Comparison of ENCODE assay signal across 20 cellular contexts in the genomic region with DNA sequence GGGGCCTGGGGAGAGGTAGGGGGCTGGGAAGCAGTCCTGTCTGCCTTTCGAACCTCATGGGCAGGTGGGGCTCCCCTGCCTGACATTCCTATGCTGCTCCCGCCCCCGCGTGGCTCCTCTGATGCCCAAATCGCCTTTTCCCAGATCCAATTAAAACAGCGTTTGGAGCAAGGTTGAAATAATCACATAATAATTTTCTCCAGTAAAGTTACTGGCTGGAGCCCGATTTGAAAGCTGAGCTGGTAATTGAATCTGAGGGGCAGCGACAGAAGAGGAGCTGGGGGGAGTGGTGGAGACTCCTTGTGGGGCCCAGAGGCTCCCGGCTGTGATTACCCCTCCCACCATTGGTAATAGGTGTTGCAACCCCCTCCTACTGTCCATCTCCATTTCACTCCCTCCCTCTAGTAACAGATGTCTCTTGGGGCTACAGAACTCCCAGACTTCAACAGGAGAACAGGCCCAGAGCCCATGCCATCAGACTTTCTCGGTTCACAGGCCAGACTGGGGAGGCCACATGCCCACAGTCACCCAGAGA. TPM values are rescaled to one million over a fixed set of nuclear protein-coding genes. Genes with fewer than 3 reads are reported as not detected.
A peak's percentile ranks its signal among the peaks of the same experiment; 100 is the strongest.
DNase-seq lines count a peak whose midpoint lies in the region; ATAC-seq and TF ChIP-seq lines count a peak whose summit lies in the region.
"Had no signal": no experiment of that assay in that cellular context is flagged by ENCODE, and none has a peak within 500 bp of the region (broad histone marks: within the 10 kb centered on the region; RNA-seq: fewer than 3 reads in every experiment).

No MANE protein-coding gene starts in this region.

- TF ChIP-seq CTCF in mesothelial cell of epicardium (IDR thresholded peaks at IDR 0.05; ENCODE audit: unreplicated experiment) = no peak
- no peak for TF ChIP-seq CTCF in upper lobe of right lung (IDR thresholded peaks at IDR 0.05)

- no peaks in the 10 kb centered on the region for H3K9me3 ChIP-seq in T-helper 17 cell (ENCODE audit: control insufficient read depth, low read length, poor library complexity, severe bottlenecking)
- no peaks in the 10 kb centered on the region for H3K9me3 ChIP-seq in upper lobe of right lung
- H3K9me3 ChIP-seq: BLaER1, prostate gland, tibial nerve had no signal

- no peaks in the 10 kb centered on the region for H3K9me3 Mint-ChIP-seq in mesothelial cell of epicardium
- H3K9me3 Mint-ChIP-seq in activated T-cell treated with anti-CD3 and anti-CD28 coated beads, Interleukin-2, amount 50 U/mL, for 24 hours = no peaks in the 10 kb centered on the region
- H3K9me3 Mint-ChIP-seq: activated naive CD4-positive, alpha-beta T cell treated with anti-CD3 and anti-CD28 coated beads, Interleukin-2, amount 50 U/mL, for 72 hours; brain; stimulated activated naive B cell treated with anti-CD40 and anti-IgM and Interleukin-4, amounts not matched to agents 10 μg/mL and 1 μg/mL and 100 μg/mL, for 72 hours had no signal

- ATAC-seq in T-helper 17 cell (no peak), upper lobe of right lung (no peak), HG03045 (IDR thresholded peaks at IDR 0.05; ENCODE audit: unreplicated experiment) (no peak)
- ATAC-seq: activated naive CD4-positive, alpha-beta T cell treated with anti-CD3 and anti-CD28 coated beads, Interleukin-2, amount 50 U/mL, for 72 hours; K562; left ventricle myocardium superior; stimulated activated naive B cell treated with anti-CD40 and anti-IgM and Interleukin-4, amounts not matched to agents 10 μg/mL and 1 μg/mL and 100 μg/mL, for 72 hours had no signal

- no peaks in the 10 kb centered on the region for H3K4me1 ChIP-seq in upper lobe of right lung
- H3K4me1 ChIP-seq: prostate gland, tibial nerve had no signal

- peak overlapping the region; percentile 75 for H3K27ac Mint-ChIP-seq in T-helper 17 cell
- H3K27ac Mint-ChIP-seq in mesothelial cell of epicardium = peak overlapping the region; percentile 54
- no peak overlapping the region for H3K27ac Mint-ChIP-seq in activated T-cell treated with anti-CD3 and anti-CD28 coated beads, Interleukin-2, amount 50 U/mL, for 24 hours
- H3K27ac Mint-ChIP-seq: stimulated activated naive B cell treated with anti-CD40 and anti-IgM and Interleukin-4, amounts not matched to agents 10 μg/mL and 1 μg/mL and 100 μg/mL, for 72 hours had no signal

- no peak for TF ChIP-seq EP300 in Ishikawa (IDR thresholded peaks at IDR 0.05; ENCODE audit: borderline replicate concordance)

- H3K36me3 ChIP-seq in upper lobe of right lung = no peaks in the 10 kb centered on the region
- H3K36me3 ChIP-seq: BLaER1, prostate gland, tibial nerve had no signal

- H3K4me1 Mint-ChIP-seq in T-helper 17 cell = peaks cover 9% of the 10 kb centered on the region
- peaks cover 22% of the 10 kb centered on the region for H3K4me1 Mint-ChIP-seq in mesothelial cell of epicardium
- H3K4me1 Mint-ChIP-seq in activated T-cell treated with anti-CD3 and anti-CD28 coated beads, Interleukin-2, amount 50 U/mL, for 24 hours (ENCODE audit: low read depth) = no peaks in the 10 kb centered on the region
- H3K4me1 Mint-ChIP-seq: stimulated activated naive B cell treated with anti-CD40 and anti-IgM and Interleukin-4, amounts not matched to agents 10 μg/mL and 1 μg/mL and 100 μg/mL, for 72 hours had no signal

- peak; percentile 50 for TF ChIP-seq RAD21 in Ishikawa (IDR thresholded peaks at IDR 0.05; ENCODE audit: low read depth)

- H3K27me3 Mint-ChIP-seq in T-helper 17 cell (peaks cover 55% of the 10 kb centered on the region), mesothelial cell of epicardium (ENCODE audit: low read depth) (peaks cover 14% of the 10 kb centered on the region)
- H3K27me3 Mint-ChIP-seq in activated T-cell treated with anti-CD3 and anti-CD28 coated beads, Interleukin-2, amount 50 U/mL, for 24 hours = peaks cover 25% of the 10 kb centered on the region

- DNase-seq in ELF-1 (ENCODE audit: low read depth, low spot score) = peak; percentile 14
- DNase-seq in T-helper 17 cell = no peak
- no peak for DNase-seq in mesothelial cell of epicardium (ENCODE audit: low spot score in 2 of 2, unreplicated experiment in 2 of 2)
- no peak for DNase-seq in upper lobe of right lung
- no peak for DNase-seq in activated T-cell treated with anti-CD3 and anti-CD28 coated beads, Interleukin-2, amount 50 U/mL, for 24 hours
- DNase-seq in caudate nucleus (lab: John Stamatoyannopoulos, UW) = no peak
- DNase-seq: activated CD4-positive, alpha-beta T cell treated with anti-CD3 and anti-CD28 coated beads for 48 hours; DMS153; hippocampal formation; left ventricle myocardium superior; OCI-M1; stimulated activated naive B cell treated with anti-CD40 and anti-IgM and Interleukin-4, amounts not matched to agents 10 μg/mL and 1 μg/mL and 100 μg/mL, for 72 hours had no signal

- H3K4me3 Mint-ChIP-seq in T-helper 17 cell (no peak overlapping the region), mesothelial cell of epicardium (no peak overlapping the region)
- H3K4me3 Mint-ChIP-seq in activated T-cell treated with anti-CD3 and anti-CD28 coated beads, Interleukin-2, amount 50 U/mL, for 24 hours = no peak overlapping the region
- H3K4me3 Mint-ChIP-seq: stimulated activated naive B cell treated with anti-CD40 and anti-IgM and Interleukin-4, amounts not matched to agents 10 μg/mL and 1 μg/mL and 100 μg/mL, for 72 hours had no signal

- H3K27ac ChIP-seq in upper lobe of right lung = no peak overlapping the region
- H3K27ac ChIP-seq in caudate nucleus (ENCODE audit: low read depth, low read length) = no peak overlapping the region
- H3K27ac ChIP-seq: BLaER1, prostate gland, tibial nerve had no signal

- no peaks in the 10 kb centered on the region for H3K27me3 ChIP-seq in upper lobe of right lung
- H3K27me3 ChIP-seq: BLaER1, tibial nerve had no signal

- H3K36me3 Mint-ChIP-seq in T-helper 17 cell (ENCODE audit: low read depth) (peaks cover 8% of the 10 kb centered on the region), mesothelial cell of epicardium (no peaks in the 10 kb centered on the region)
- no peaks in the 10 kb centered on the region for H3K36me3 Mint-ChIP-seq in activated T-cell treated with anti-CD3 and anti-CD28 coated beads, Interleukin-2, amount 50 U/mL, for 24 hours (ENCODE audit: low read depth)
- H3K36me3 Mint-ChIP-seq: activated naive CD4-positive, alpha-beta T cell treated with anti-CD3 and anti-CD28 coated beads, Interleukin-2, amount 50 U/mL, for 72 hours; stimulated activated naive B cell treated with anti-CD40 and anti-IgM and Interleukin-4, amounts not matched to agents 10 μg/mL and 1 μg/mL and 100 μg/mL, for 72 hours had no signal

- no peak overlapping the region for H3K4me3 ChIP-seq in upper lobe of right lung
- H3K4me3 ChIP-seq: BLaER1, K562, prostate gland, tibial nerve had no signal

- intact Hi-C loops in upper lobe of right lung (cut with DNase I) = no loop called here

TF ChIP-seq in Ishikawa, 13 proteins besides CTCF, POLR2A, EP300 and RAD21:
- TF ChIP-seq CEBPB (IDR thresholded peaks at IDR 0.05) (peak; percentile 9; the same call in 1 of the 2 replicates), EGR1 (IDR thresholded peaks at IDR 0.05) (peak; percentile 61; the same call in 1 of the 2 replicates), NFIC (IDR thresholded peaks at IDR 0.05) (no peak), TCF12 (IDR thresholded peaks at IDR 0.05; ENCODE audit: low read depth) (no peak)
- TF ChIP-seq, protein P1, sequence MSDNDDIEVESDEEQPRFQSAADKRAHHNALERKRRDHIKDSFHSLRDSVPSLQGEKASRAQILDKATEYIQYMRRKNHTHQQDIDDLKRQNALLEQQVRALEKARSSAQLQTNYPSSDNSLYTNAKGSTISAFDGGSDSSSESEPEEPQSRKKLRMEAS (IDR thresholded peaks at IDR 0.05) = no peak

RNA-seq across cellular contexts. Expression of gene C1QL1, which starts 38.9 kb away (rescaled TPM):
- total RNA-seq in T-helper 17 cell = not detected
- 2.2 to 3.1 TPM (median 3.0 TPM) in 3 replicates for total RNA-seq in mesothelial cell of epicardium
- total RNA-seq in upper lobe of right lung = 0.52 TPM

RNA-seq across cellular contexts. Expression of gene DCAKD, which starts 44.4 kb away (rescaled TPM):
- total RNA-seq in T-helper 17 cell (10 to 100 TPM; 13.5 to 20.3 TPM), mesothelial cell of epicardium (83.2 to 86.0 TPM (median 83.2 TPM) in 3 replicates), upper lobe of right lung (21.8 TPM)

RNA-seq across cellular contexts. Expression of gene NMT1, which starts 54.1 kb away (rescaled TPM):
- total RNA-seq in T-helper 17 cell (10 to 100 TPM; 78.2 to 85.9 TPM), mesothelial cell of epicardium (80.6 to 86.1 TPM (median 80.9 TPM) in 3 replicates), upper lobe of right lung (107 TPM)

RNA-seq across cellular contexts. Expression of gene KIF18B, which starts 59.4 kb away (rescaled TPM):
- under 1 TPM in 1 of 2 donors, not detected in 1; 0.08 TPM for total RNA-seq in T-helper 17 cell
- total RNA-seq in mesothelial cell of epicardium = 19.0 to 20.2 TPM (median 19.2 TPM) in 3 replicates
- 0.32 TPM for total RNA-seq in upper lobe of right lung
